In the genomic region with DNA sequence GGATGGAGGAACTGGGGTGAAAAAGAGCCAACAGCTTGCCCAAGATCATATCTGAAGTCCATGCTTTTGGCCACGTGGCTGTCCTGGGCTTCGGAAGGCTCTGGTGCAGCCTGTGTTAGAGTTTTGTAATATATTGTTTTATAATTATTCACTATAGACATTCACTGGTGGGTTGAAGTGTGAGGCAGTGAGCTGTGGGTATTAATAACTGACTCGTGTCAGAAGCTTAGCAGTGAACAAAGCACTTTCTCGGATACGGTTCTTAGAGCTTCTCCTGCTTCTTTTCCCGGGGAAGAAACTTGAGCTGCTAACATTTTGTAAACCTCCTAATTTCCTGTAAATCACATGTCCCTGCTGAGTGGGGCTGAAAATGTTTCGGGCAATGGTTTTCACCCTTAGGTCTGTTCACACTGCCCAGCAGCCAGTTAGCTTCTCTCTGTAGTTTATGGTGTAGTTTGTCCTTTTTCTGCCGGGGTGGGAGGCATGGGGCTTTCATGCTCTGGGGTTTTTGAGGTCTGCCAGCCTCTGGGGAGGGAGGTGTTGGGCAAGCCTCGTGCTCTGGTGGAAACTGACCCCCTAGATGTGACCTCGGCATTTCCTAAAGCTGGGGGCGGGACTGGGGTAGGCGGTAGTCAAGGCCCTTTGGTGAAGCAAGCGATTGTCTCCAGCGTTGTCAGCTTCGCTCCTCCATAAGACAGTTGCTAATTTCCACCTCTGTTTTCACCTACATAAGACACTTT, we compare ENCODE assay signal across 12 cellular contexts. TPM values are rescaled to one million over a fixed set of nuclear protein-coding genes. Genes with fewer than 3 reads are reported as not detected.
DNase-seq lines count a peak whose midpoint lies in the region; ATAC-seq and TF ChIP-seq lines count a peak whose summit lies in the region.
"Had no signal": no experiment of that assay in that cellular context is flagged by ENCODE, and none has a peak within 500 bp of the region (broad histone marks: within the 10 kb centered on the region; RNA-seq: fewer than 3 reads in every experiment).

No MANE protein-coding gene starts in this region.

- H3K27ac Mint-ChIP-seq in natural killer cell treated with Interleukin-12 subunit alpha and Interleukin-12 subunit beta and Interleukin-15 and Interleukin-18, amount 100 ng/mL, for 72 hours: no peak overlapping the region
- H3K27ac Mint-ChIP-seq in natural killer cell: no peak overlapping the region
- no peak overlapping the region for H3K27ac Mint-ChIP-seq in neural crest cell (ENCODE audit: unreplicated experiment)
- H3K27ac Mint-ChIP-seq: CD4-positive, alpha-beta memory T cell had no signal

- peak overlapping the region; percentile 82 for H3K4me3 ChIP-seq in epithelial cell of proximal tubule (ENCODE audit: low read depth, low read length)

- peaks cover 2% of the 10 kb centered on the region for H3K9me3 Mint-ChIP-seq in natural killer cell treated with Interleukin-12 subunit alpha and Interleukin-12 subunit beta and Interleukin-15 and Interleukin-18, amount 100 ng/mL, for 72 hours
- H3K9me3 Mint-ChIP-seq in natural killer cell (no peaks in the 10 kb centered on the region), neural crest cell (no peaks in the 10 kb centered on the region)

- no peaks in the 10 kb centered on the region for H3K36me3 Mint-ChIP-seq in natural killer cell treated with Interleukin-12 subunit alpha and Interleukin-12 subunit beta and Interleukin-15 and Interleukin-18, amount 100 ng/mL, for 72 hours
- H3K36me3 Mint-ChIP-seq in natural killer cell (no peaks in the 10 kb centered on the region), neural crest cell (ENCODE audit: low read depth) (no peaks in the 10 kb centered on the region)

- H3K4me3 Mint-ChIP-seq in natural killer cell treated with Interleukin-12 subunit alpha and Interleukin-12 subunit beta and Interleukin-15 and Interleukin-18, amount 100 ng/mL, for 72 hours: peak overlapping the region; percentile 18
- H3K4me3 Mint-ChIP-seq in natural killer cell (no peak overlapping the region), neural crest cell (peak overlapping the region; percentile 94)

- intact Hi-C loops in natural killer cell (cut with micrococcal nuclease): no loop called here

- ATAC-seq in natural killer cell treated with Interleukin-12 subunit alpha and Interleukin-12 subunit beta and Interleukin-15 and Interleukin-18, amount 100 ng/mL, for 72 hours: peak; percentile 33 to 72
- no peak for ATAC-seq in natural killer cell
- no peak for ATAC-seq in GM18867 (IDR thresholded peaks at IDR 0.05; ENCODE audit: unreplicated experiment)
- no peak for ATAC-seq in GM18858 (IDR thresholded peaks at IDR 0.05; ENCODE audit: unreplicated experiment)

- TF ChIP-seq CTCF in natural killer cell (IDR thresholded peaks at IDR 0.05) (no peak), epithelial cell of proximal tubule (conservative IDR thresholded peaks at IDR 0.05; ENCODE audit: low read depth, low read length) (no peak), neural crest cell (conservative IDR thresholded peaks at IDR 0.05) (no peak)

- H3K4me1 Mint-ChIP-seq in natural killer cell treated with Interleukin-12 subunit alpha and Interleukin-12 subunit beta and Interleukin-15 and Interleukin-18, amount 100 ng/mL, for 72 hours (ENCODE audit: low read depth in 2 of 2): peaks cover 8 to 10% of the 10 kb centered on the region in 2 donors
- H3K4me1 Mint-ChIP-seq in natural killer cell (peaks cover 12% of the 10 kb centered on the region in 2 donors), neural crest cell (peaks cover 25% of the 10 kb centered on the region)

- DNase-seq in natural killer cell treated with Interleukin-12 subunit alpha and Interleukin-12 subunit beta and Interleukin-15 and Interleukin-18, amount 100 ng/mL, for 72 hours (ENCODE audit: low spot score): no peak
- DNase-seq in natural killer cell (no peak), epithelial cell of proximal tubule (ENCODE audit: low read depth) (no peak), neural crest cell (ENCODE audit: low read depth, low spot score) (no peak), NCI-H510A treated with DMSO at 0.1 percent for 48 hours (lab: John Stamatoyannopoulos, UW) (no peak), NCI-H510A (lab: John Stamatoyannopoulos, UW) (no peak)
- DNase-seq: activated CD8-positive, alpha-beta memory T cell treated with anti-CD3 and anti-CD28 coated beads for 24 hours; CD4-positive, alpha-beta memory T cell; effector memory CD4-positive, alpha-beta T cell had no signal

- peaks cover 13 to 40% of the 10 kb centered on the region in 2 donors for H3K27me3 Mint-ChIP-seq in natural killer cell treated with Interleukin-12 subunit alpha and Interleukin-12 subunit beta and Interleukin-15 and Interleukin-18, amount 100 ng/mL, for 72 hours
- peaks cover 22 to 27% of the 10 kb centered on the region in 2 donors for H3K27me3 Mint-ChIP-seq in natural killer cell (ENCODE audit: low read depth in 2 of 2)
- peaks cover 2% of the 10 kb centered on the region for H3K27me3 Mint-ChIP-seq in neural crest cell (ENCODE audit: low read depth)

RNA-seq across cellular contexts. Expression of a gene that starts 1.7 kb away (rescaled TPM):
- total RNA-seq in natural killer cell treated with Interleukin-12 subunit alpha and Interleukin-12 subunit beta and Interleukin-15 and Interleukin-18, amount 100 ng/mL, for 72 hours: 10 to 100 TPM in 1 of 2 donors, 1 to 10 TPM in 1; 2.8 to 12.3 TPM
- 1 to 10 TPM; 1.2 to 4.9 (median 2.4) TPM for total RNA-seq in natural killer cell
- 12.7 and 17.2 TPM in 2 replicates for total RNA-seq in epithelial cell of proximal tubule
- total RNA-seq in neural crest cell: 24.7 and 27.0 TPM in 2 replicates

RNA-seq across cellular contexts. Expression of a gene that starts 20.4 kb away (rescaled TPM):
- total RNA-seq in natural killer cell treated with Interleukin-12 subunit alpha and Interleukin-12 subunit beta and Interleukin-15 and Interleukin-18, amount 100 ng/mL, for 72 hours: not detected
- total RNA-seq in natural killer cell (not detected), epithelial cell of proximal tubule (0.43 TPM in 1 of 2 replicates, not detected in the other), neural crest cell (0.79 TPM in 1 of 2 replicates, not detected in the other)
- total RNA-seq: RPMI7951 had no signal

Comparison
In these comparisons a context has a peak if more than half of its experiments do, and no peak if none do; other contexts are left out.
1. ATAC-seq: peak in natural killer cell treated with Interleukin-12 subunit alpha and Interleukin-12 subunit beta and Interleukin-15 and Interleukin-18, amount 100 ng/mL, for 72 hours (2 of 2); none in natural killer cell (0 of 3), GM18867 (single experiment) and GM18858 (single experiment).